Comparison of ENCODE assay signal across 16 cellular contexts in the genomic region with DNA sequence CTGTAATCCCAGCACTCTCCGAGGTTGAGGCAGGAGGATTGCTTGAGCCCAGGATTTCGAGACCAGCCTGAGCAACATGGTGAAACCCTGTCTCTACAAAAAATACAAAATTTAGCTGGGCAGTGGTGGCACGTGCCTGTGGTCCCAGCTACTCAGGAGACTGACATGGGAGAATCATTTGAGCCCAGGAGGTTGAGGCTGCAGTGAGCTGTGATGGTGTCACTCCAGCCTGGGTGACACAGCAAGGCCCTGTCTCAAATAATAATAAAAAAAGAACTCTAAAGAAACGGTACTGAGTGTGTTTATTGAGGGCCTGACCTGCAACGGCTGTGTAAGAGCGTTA. TPM values are rescaled to one million over a fixed set of nuclear protein-coding genes. Genes with fewer than 3 reads are reported as not detected.
DNase-seq lines count a peak whose midpoint lies in the region; ATAC-seq and TF ChIP-seq lines count a peak whose summit lies in the region.
"Had no signal": no experiment of that assay in that cellular context is flagged by ENCODE, and none has a peak within 500 bp of the region (broad histone marks: within the 10 kb centered on the region; RNA-seq: fewer than 3 reads in every experiment).

No MANE protein-coding gene starts in this region.

- H3K4me1 ChIP-seq in DOHH2 (ENCODE audit: control insufficient read depth, low read length): peaks cover 73% of the 10 kb centered on the region
- H3K4me1 ChIP-seq in adrenal gland (replicated peaks in 1 of 2): peaks cover 0 to 7% of the 10 kb centered on the region in 2 donors
- peaks cover 0 to 10% (median 1%) of the 10 kb centered on the region in 4 donors for H3K4me1 ChIP-seq in upper lobe of left lung
- H3K4me1 ChIP-seq: HAP-1, SJSA1 had no signal

- peaks cover 40% of the 10 kb centered on the region for H3F3A ChIP-seq in DOHH2 (ENCODE audit: control insufficient read depth, insufficient read depth)

- TF ChIP-seq EP300 in upper lobe of left lung (IDR thresholded peaks at IDR 0.05): no peak

- no peak for TF ChIP-seq CTCF in DOHH2 (IDR thresholded peaks at IDR 0.05; ENCODE audit: low read depth, low read length, poor library complexity, severe bottlenecking)
- no peak for TF ChIP-seq CTCF in adrenal gland (IDR thresholded peaks at IDR 0.05)
- TF ChIP-seq CTCF in nephron progenitor cell (IDR thresholded peaks at IDR 0.05): no peak
- no peak for TF ChIP-seq CTCF in upper lobe of left lung (IDR thresholded peaks at IDR 0.05)

- peaks cover 29% of the 10 kb centered on the region for H3K79me2 ChIP-seq in DOHH2 (ENCODE audit: control insufficient read depth, low read length)

- peaks cover 39% of the 10 kb centered on the region for H3K4me1 Mint-ChIP-seq in nephron progenitor cell

- H3K9me3 ChIP-seq in DOHH2 (ENCODE audit: control insufficient read depth, insufficient read depth, low read length): no peaks in the 10 kb centered on the region
- no peaks in the 10 kb centered on the region for H3K9me3 ChIP-seq in adrenal gland (replicated peaks in 1 of 3)
- H3K9me3 ChIP-seq in upper lobe of left lung: no peaks in the 10 kb centered on the region
- H3K9me3 ChIP-seq: HAP-1, SJSA1 had no signal

- H3K4me3 ChIP-seq in DOHH2 (ENCODE audit: low read length) (peak overlapping the region; percentile 56), adrenal gland (no peak overlapping the region), upper lobe of left lung (no peak overlapping the region)
- H3K4me3 ChIP-seq: HAP-1, PC-9, SJSA1 had no signal

- H3K4me2 ChIP-seq in DOHH2 (ENCODE audit: low read length): peak overlapping the region; percentile 89
- H3K4me2 ChIP-seq: PC-9 had no signal

- peaks cover 28% of the 10 kb centered on the region for H3K36me3 Mint-ChIP-seq in nephron progenitor cell (ENCODE audit: low read depth)

- WGBS in adrenal gland, 4 donors: 60 to 86% (median 77%) methylated on average over 5 to 6 of the region's 6 CpGs
- 51 to 57% methylated on average over 6 of the region's 6 CpGs for WGBS in upper lobe of left lung, 2 donors

- intact Hi-C loops in adrenal gland (cut with DNase I): no loop called here

- H3K9me3 Mint-ChIP-seq in nephron progenitor cell: no peaks in the 10 kb centered on the region
- H3K9me3 Mint-ChIP-seq: IgD-negative memory B cell had no signal

- H3K27ac ChIP-seq in DOHH2 (ENCODE audit: low read depth, low read length) (peak overlapping the region; percentile 91), adrenal gland (peak overlapping the region in 3 of 5 donors; percentile 34 to 75 (median 65)), upper lobe of left lung (peak overlapping the region in 3 of 4 donors; percentile 1 to 21 (median 9))
- H3K27ac ChIP-seq: PC-9, SJSA1 had no signal

- TF ChIP-seq POLR2A in adrenal gland (IDR thresholded peaks at IDR 0.05) (no peak), upper lobe of left lung (IDR thresholded peaks at IDR 0.05) (no peak)

- no peak overlapping the region for H3K4me3 Mint-ChIP-seq in nephron progenitor cell
- H3K4me3 Mint-ChIP-seq: IgD-negative memory B cell had no signal

- DNase-seq in adrenal gland (peak in 1 of 7 donors; percentile 9), nephron progenitor cell (no peak), upper lobe of left lung (no peak), dedifferentiated amniotic fluid mesenchymal stem cell (ENCODE audit: extremely low spot score) (no peak)
- DNase-seq in stimulated activated CD4-positive, alpha-beta T cell treated with anti-CD3 and anti-CD28 coated beads, Interleukin-15, amount 100 ng/mL, for 24 hours: no peak
- DNase-seq: NCI-H1417 treated with DMSO at 0.1 percent for 48 hours; NCI-H2029; NCI-H2171; NCI-H446; NK-92 treated with Interleukin-12 subunit alpha and Interleukin-12 subunit beta, amount 100 ng/mL, for 24 hours; PC-9 had no signal

- peak overlapping the region; percentile 71 for H3K27ac Mint-ChIP-seq in nephron progenitor cell
- H3K27ac Mint-ChIP-seq: IgD-negative memory B cell had no signal

- ATAC-seq in upper lobe of left lung (ENCODE audit: low FRiP score in 2 of 2) (no peak), GM18907 (IDR thresholded peaks at IDR 0.05; ENCODE audit: unreplicated experiment) (no peak)

- peaks cover 20% of the 10 kb centered on the region for H3K36me3 ChIP-seq in DOHH2 (ENCODE audit: control insufficient read depth, low read length)
- H3K36me3 ChIP-seq in adrenal gland (replicated peaks in 1 of 2): no peaks in the 10 kb centered on the region
- peaks cover 0 to 11% (median 6%) of the 10 kb centered on the region in 4 donors for H3K36me3 ChIP-seq in upper lobe of left lung
- H3K36me3 ChIP-seq: HAP-1, SJSA1 had no signal

- H3K27me3 ChIP-seq in DOHH2 (ENCODE audit: control insufficient read depth, low read length) (no peaks in the 10 kb centered on the region), adrenal gland (no peaks in the 10 kb centered on the region), upper lobe of left lung (no peaks in the 10 kb centered on the region)
- H3K27me3 ChIP-seq: SJSA1 had no signal

- no peaks in the 10 kb centered on the region for H4K20me1 ChIP-seq in DOHH2 (ENCODE audit: control insufficient read depth, insufficient read depth, low read depth, low read length)

- peaks cover 4% of the 10 kb centered on the region for H3K27me3 Mint-ChIP-seq in nephron progenitor cell (ENCODE audit: low read depth, poor library complexity)
- H3K27me3 Mint-ChIP-seq: IgD-negative memory B cell had no signal

- no peaks in the 10 kb centered on the region for H3K9me2 ChIP-seq in DOHH2 (replicated peaks; ENCODE audit: control insufficient read depth, low read length)

RNA-seq across cellular contexts. Expression of a gene that starts 52.7 kb away (rescaled TPM):
- 10 to 100 TPM in 1 of 8 donors, 1 to 10 TPM in 7; 4.6 to 10.1 (median 7.8) TPM for total RNA-seq in adrenal gland
- 1 to 10 TPM; 2.3 to 4.0 (median 3.8) TPM for polyA plus RNA-seq in adrenal gland
- total RNA-seq in upper lobe of left lung: 10 to 100 TPM in 4 of 6 donors, 1 to 10 TPM in 2; 6.8 to 13.9 (median 12.7) TPM

RNA-seq across cellular contexts. Expression of a gene that starts 54.6 kb away (rescaled TPM):
- total RNA-seq in adrenal gland (10 to 100 TPM; 12.2 to 30.2 (median 21.7) TPM), upper lobe of left lung (10 to 100 TPM; 22.0 to 57.6 (median 28.6) TPM)
- 10 to 100 TPM in 2 of 3 donors, 1 to 10 TPM in 1; 8.7 to 15.1 (median 11.1) TPM for polyA plus RNA-seq in adrenal gland

Comparison
In these comparisons a context has a peak if more than half of its experiments do, and no peak if none do; other contexts are left out.
1. H3K27ac ChIP-seq: peak in every context shown above with its lines; median percentile 91 in DOHH2; 65 in adrenal gland; 9 in upper lobe of left lung.